ENCODE assay signal across 4 cellular contexts in the genomic region with DNA sequence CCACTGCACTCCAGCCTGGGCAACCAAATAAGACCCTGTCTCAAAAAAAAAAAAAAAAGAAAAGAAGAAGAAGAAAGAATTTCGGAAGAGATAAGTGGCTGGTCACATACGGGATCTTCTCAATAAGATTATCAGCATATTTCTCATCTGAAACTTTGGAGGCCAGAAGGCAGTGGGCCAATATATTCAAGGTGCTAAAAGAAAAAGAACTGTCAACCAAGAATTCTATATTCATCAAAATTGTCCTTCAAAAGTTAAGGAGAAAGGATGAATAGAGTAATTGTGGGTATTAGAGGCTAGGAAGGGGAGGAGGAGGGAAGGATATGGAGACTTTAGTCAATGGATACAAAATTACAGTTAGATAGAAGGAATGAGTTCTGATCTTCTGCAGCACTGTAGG.
"Had no signal": no experiment of that assay in that cellular context is flagged by ENCODE, and none has a peak within 500 bp of the region (broad histone marks: within the 10 kb centered on the region; RNA-seq: fewer than 3 reads in every experiment).

No MANE protein-coding gene starts in this region.

- FAIRE-seq: GM12891, GM12892 had no signal

- DNase-seq: GDM1, GF-D8 had no signal
